Comparison of ENCODE assay signal across 1 cellular context in the genomic region with DNA sequence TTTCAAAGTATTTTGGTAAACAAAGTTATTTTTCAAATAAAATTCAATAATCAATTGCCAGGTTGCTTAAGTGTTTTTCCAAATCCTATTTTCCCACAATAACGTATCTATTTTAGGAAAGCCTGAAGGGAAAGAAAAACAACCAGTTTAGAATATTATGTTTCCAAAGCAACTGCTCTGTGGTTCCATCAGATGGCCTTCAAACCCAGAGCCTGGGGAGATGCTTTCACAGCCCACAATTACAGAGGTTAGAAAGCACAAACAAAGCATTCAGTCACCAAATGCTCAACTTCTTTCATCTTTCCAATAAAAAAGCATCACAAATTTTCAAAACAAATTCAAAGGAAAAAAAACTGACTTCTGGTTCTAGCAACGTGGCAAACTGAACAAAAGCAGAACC.
TF ChIP-seq lines count a peak whose summit lies in the region.

No MANE protein-coding gene starts in this region.

TF ChIP-seq in GM23338, 12 proteins besides CTCF, POLR2A, EP300 and RAD21 (continued from another document):
- TF ChIP-seq, protein P1, sequence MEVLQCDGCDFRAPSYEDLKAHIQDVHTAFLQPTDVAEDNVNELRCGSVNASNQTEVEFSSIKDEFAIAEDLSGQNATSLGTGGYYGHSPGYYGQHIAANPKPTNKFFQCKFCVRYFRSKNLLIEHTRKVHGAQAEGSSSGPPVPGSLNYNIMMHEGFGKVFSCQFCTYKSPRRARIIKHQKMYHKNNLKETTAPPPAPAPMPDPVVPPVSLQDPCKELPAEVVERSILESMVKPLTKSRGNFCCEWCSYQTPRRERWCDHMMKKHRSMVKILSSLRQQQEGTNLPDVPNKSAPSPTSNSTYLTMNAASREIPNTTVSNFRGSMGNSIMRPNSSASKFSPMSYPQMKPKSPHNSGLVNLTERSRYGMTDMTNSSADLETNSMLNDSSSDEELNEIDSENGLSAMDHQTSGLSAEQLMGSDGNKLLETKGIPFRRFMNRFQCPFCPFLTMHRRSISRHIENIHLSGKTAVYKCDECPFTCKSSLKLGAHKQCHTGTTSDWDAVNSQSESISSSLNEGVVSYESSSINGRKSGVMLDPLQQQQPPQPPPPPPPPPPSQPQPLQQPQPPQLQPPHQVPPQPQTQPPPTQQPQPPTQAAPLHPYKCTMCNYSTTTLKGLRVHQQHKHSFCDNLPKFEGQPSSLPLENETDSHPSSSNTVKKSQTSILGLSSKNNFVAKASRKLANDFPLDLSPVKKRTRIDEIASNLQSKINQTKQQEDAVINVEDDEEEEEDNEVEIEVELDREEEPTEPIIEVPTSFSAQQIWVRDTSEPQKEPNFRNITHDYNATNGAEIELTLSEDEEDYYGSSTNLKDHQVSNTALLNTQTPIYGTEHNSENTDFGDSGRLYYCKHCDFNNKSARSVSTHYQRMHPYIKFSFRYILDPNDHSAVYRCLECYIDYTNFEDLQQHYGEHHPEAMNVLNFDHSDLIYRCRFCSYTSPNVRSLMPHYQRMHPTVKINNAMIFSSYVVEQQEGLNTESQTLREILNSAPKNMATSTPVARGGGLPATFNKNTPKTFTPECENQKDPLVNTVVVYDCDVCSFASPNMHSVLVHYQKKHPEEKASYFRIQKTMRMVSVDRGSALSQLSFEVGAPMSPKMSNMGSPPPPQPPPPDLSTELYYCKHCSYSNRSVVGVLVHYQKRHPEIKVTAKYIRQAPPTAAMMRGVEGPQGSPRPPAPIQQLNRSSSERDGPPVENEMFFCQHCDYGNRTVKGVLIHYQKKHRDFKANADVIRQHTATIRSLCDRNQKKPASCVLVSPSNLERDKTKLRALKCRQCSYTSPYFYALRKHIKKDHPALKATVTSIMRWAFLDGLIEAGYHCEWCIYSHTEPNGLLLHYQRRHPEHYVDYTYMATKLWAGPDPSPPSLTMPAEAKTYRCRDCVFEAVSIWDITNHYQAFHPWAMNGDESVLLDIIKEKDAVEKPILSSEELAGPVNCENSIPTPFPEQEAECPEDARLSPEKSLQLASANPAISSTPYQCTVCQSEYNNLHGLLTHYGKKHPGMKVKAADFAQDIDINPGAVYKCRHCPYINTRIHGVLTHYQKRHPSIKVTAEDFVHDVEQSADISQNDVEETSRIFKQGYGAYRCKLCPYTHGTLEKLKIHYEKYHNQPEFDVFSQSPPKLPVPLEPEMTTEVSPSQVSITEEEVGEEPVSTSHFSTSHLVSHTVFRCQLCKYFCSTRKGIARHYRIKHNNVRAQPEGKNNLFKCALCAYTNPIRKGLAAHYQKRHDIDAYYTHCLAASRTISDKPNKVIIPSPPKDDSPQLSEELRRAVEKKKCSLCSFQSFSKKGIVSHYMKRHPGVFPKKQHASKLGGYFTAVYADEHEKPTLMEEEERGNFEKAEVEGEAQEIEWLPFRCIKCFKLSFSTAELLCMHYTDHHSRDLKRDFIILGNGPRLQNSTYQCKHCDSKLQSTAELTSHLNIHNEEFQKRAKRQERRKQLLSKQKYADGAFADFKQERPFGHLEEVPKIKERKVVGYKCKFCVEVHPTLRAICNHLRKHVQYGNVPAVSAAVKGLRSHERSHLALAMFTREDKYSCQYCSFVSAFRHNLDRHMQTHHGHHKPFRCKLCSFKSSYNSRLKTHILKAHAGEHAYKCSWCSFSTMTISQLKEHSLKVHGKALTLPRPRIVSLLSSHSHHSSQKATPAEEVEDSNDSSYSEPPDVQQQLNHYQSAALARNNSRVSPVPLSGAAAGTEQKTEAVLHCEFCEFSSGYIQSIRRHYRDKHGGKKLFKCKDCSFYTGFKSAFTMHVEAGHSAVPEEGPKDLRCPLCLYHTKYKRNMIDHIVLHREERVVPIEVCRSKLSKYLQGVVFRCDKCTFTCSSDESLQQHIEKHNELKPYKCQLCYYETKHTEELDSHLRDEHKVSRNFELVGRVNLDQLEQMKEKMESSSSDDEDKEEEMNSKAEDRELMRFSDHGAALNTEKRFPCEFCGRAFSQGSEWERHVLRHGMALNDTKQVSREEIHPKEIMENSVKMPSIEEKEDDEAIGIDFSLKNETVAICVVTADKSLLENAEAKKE (CRISPR knock-in tag; IDR thresholded peaks at IDR 0.05), result no peak
- TF ChIP-seq, protein P2, sequence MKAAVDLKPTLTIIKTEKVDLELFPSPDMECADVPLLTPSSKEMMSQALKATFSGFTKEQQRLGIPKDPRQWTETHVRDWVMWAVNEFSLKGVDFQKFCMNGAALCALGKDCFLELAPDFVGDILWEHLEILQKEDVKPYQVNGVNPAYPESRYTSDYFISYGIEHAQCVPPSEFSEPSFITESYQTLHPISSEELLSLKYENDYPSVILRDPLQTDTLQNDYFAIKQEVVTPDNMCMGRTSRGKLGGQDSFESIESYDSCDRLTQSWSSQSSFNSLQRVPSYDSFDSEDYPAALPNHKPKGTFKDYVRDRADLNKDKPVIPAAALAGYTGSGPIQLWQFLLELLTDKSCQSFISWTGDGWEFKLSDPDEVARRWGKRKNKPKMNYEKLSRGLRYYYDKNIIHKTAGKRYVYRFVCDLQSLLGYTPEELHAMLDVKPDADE (IDR thresholded peaks at IDR 0.05), result no peak
- TF ChIP-seq, protein P3, sequence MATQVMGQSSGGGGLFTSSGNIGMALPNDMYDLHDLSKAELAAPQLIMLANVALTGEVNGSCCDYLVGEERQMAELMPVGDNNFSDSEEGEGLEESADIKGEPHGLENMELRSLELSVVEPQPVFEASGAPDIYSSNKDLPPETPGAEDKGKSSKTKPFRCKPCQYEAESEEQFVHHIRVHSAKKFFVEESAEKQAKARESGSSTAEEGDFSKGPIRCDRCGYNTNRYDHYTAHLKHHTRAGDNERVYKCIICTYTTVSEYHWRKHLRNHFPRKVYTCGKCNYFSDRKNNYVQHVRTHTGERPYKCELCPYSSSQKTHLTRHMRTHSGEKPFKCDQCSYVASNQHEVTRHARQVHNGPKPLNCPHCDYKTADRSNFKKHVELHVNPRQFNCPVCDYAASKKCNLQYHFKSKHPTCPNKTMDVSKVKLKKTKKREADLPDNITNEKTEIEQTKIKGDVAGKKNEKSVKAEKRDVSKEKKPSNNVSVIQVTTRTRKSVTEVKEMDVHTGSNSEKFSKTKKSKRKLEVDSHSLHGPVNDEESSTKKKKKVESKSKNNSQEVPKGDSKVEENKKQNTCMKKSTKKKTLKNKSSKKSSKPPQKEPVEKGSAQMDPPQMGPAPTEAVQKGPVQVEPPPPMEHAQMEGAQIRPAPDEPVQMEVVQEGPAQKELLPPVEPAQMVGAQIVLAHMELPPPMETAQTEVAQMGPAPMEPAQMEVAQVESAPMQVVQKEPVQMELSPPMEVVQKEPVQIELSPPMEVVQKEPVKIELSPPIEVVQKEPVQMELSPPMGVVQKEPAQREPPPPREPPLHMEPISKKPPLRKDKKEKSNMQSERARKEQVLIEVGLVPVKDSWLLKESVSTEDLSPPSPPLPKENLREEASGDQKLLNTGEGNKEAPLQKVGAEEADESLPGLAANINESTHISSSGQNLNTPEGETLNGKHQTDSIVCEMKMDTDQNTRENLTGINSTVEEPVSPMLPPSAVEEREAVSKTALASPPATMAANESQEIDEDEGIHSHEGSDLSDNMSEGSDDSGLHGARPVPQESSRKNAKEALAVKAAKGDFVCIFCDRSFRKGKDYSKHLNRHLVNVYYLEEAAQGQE (IDR thresholded peaks at IDR 0.05; ENCODE audit: unreplicated experiment), result no peak
- TF ChIP-seq JUNB (IDR thresholded peaks at IDR 0.05; ENCODE audit: unreplicated experiment), result no peak
- no peak for TF ChIP-seq EZH2 (IDR thresholded peaks at IDR 0.05; ENCODE audit: low read depth, unreplicated experiment)
- TF ChIP-seq ZNF331 (CRISPR knock-in tag; IDR thresholded peaks at IDR 0.05; ENCODE audit: low read depth), result no peak
- no peak for TF ChIP-seq EZH2phosphoT487 (IDR thresholded peaks at IDR 0.05; ENCODE audit: unreplicated experiment)
- TF ChIP-seq STAT1 (IDR thresholded peaks at IDR 0.05; ENCODE audit: unreplicated experiment), result no peak
- TF ChIP-seq CREB1 (CRISPR knock-in tag; IDR thresholded peaks at IDR 0.05; ENCODE audit: low read depth), result no peak
- no peak for TF ChIP-seq ZNF114 (CRISPR knock-in tag; IDR thresholded peaks at IDR 0.05)
- TF ChIP-seq POLR2AphosphoS5 (IDR thresholded peaks at IDR 0.05; ENCODE audit: low read depth), result no peak
